Comparison of ENCODE assay signal across 22 cellular contexts in the genomic region with DNA sequence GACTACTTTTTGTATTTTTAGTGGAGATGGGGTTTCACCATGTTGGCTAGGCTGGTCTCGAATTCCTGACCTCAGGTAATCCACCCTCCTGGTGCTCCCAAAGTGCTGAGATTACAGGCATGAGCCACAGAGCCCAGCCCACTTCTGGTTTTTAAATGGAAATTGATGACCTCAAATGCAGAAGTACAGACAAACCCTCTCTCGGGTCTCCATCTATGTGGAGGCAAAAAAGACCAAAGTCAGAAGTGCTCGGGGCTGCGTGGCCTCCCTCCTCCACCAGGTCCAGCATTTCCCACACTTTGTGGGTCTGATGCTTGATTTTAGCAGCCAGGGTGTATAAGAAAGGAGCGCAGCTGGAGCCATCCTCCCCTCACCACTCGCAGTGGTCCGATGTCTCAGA.
A peak's percentile ranks its signal among the peaks of the same experiment; 100 is the strongest.
DNase-seq lines count a peak whose midpoint lies in the region; ATAC-seq, FAIRE-seq and TF ChIP-seq lines count a peak whose summit lies in the region.
"Had no signal": no experiment of that assay in that cellular context is flagged by ENCODE, and none has a peak within 500 bp of the region (broad histone marks: within the 10 kb centered on the region; RNA-seq: fewer than 3 reads in every experiment).

No MANE protein-coding gene starts in this region.

- peak overlapping the region; percentile 25 for H3K27ac Mint-ChIP-seq in stimulated activated memory B cell treated with anti-CD40 and anti-IgM and Interleukin-4, amounts not matched to agents 10 μg/mL and 1 μg/mL and 100 μg/mL, for 72 hours
- H3K27ac Mint-ChIP-seq in activated naive CD8-positive, alpha-beta T cell treated with anti-CD3 and anti-CD28 coated beads for 36 hours = no peak overlapping the region
- H3K27ac Mint-ChIP-seq: B cell; CD4-positive, alpha-beta T cell; CD8-positive, alpha-beta T cell had no signal

- no TSS peak for BruUV-seq in GM12878 (replicated peaks; lab: Mats Ljungman, UMichigan)

- H3K4me1 ChIP-seq in A549 (peaks cover 23% of the 10 kb centered on the region; the same call in 2 of the 3 replicates), GM12878 (ENCODE audit: control insufficient read depth, insufficient read depth, low read length) (no peaks in the 10 kb centered on the region), iPS-15b (ENCODE audit: control insufficient read depth, insufficient read depth, low read length) (peaks cover 3% of the 10 kb centered on the region), right cardiac atrium (ENCODE audit: control insufficient read depth, insufficient read depth, low read length) (peaks cover 1% of the 10 kb centered on the region)
- H3K4me1 ChIP-seq: Caco-2 had no signal

- in situ Hi-C loops in GM12878 (cut with MboI) = no loop called here

- H3K36me3 ChIP-seq in GM12878 (ENCODE audit: control insufficient read depth in 2 of 2, insufficient read depth in 2 of 2, low read length in 1 of 2) (no peaks in the 10 kb centered on the region), iPS-15b (ENCODE audit: control insufficient read depth, insufficient read depth, low read length) (no peaks in the 10 kb centered on the region)
- H3K36me3 ChIP-seq: BLaER1 treated with 17β-estradiol and CSF1 and Interleukin-3, amounts not matched to agents 10 nM and 100 nM had no signal

- H3K27ac ChIP-seq in A549 = peak overlapping the region; percentile 57 to 68; a peak in 5 of 6 replicates
- H3K27ac ChIP-seq in GM12878 (ENCODE audit: control insufficient read depth, insufficient read depth) = no peak overlapping the region
- no peak overlapping the region for H3K27ac ChIP-seq in right cardiac atrium (ENCODE audit: low read length)
- H3K27ac ChIP-seq: 22Rv1; BLaER1 treated with 17β-estradiol and CSF1 and Interleukin-3, amounts not matched to agents 10 nM and 100 nM; C4-2B had no signal

- intact Hi-C loops in GM12878 (cut with micrococcal nuclease; ENCODE audit: unreplicated experiment) (no loop called here), right cardiac atrium (cut with DNase I) (loop anchor here in 1 of 4 donors (10.0 kb wide), 1 partner anchor 484 kb away; no protein-coding TSS in a partner anchor)

- no peak overlapping the region for H2AFZ ChIP-seq in GM12878 (ENCODE audit: control insufficient read depth, low read depth, low read length)

- TF ChIP-seq POLR2A in A549 (IDR thresholded peaks at IDR 0.05; ENCODE audit: low read length) = no peak
- TF ChIP-seq POLR2A in GM12878 (IDR thresholded peaks at IDR 0.05; ENCODE audit: low read depth, low read length) = no peak

- CTCF ChIA-PET in A549 (lab: Yijun Ruan, JAX) (no interaction called here), GM12878 (lab: Yijun Ruan, JAX) (no interaction called here)

- 58% methylated on average over 5 of the region's 7 CpGs for WGBS in A549 (ENCODE audit: missing lambda C conversion rate)
- WGBS in GM12878 (ENCODE audit: insufficient coverage, insufficient replicate concordance, low lambda C conversion rate, missing lambda C conversion rate) = 44% methylated on average over 7 of the region's 7 CpGs
- 86% methylated on average over 7 of the region's 7 CpGs for WGBS in right cardiac atrium

- no peak overlapping the region for H3K4me3 ChIP-seq in A549
- H3K4me3 ChIP-seq in GM12878 = no peak overlapping the region
- no peak overlapping the region for H3K4me3 ChIP-seq in iPS-15b (ENCODE audit: low read depth, low read length)
- H3K4me3 ChIP-seq in right cardiac atrium (ENCODE audit: low read length) = no peak overlapping the region
- H3K4me3 ChIP-seq: BLaER1 treated with 17β-estradiol and CSF1 and Interleukin-3, amounts not matched to agents 10 nM and 100 nM had no signal

- no peak for TF ChIP-seq CTCF in A549 (IDR thresholded peaks at IDR 0.05)
- TF ChIP-seq CTCF in GM12878 (IDR thresholded peaks at IDR 0.05 in 2 of 3, conservative IDR thresholded peaks at IDR 0.05 in 1 of 3; ENCODE audit: control insufficient read depth in 2 of 3, extremely low read depth in 1 of 3, insufficient read depth in 1 of 3, low read depth in 3 of 3, low read length in 3 of 3) = no peak

- H3K36me3 Mint-ChIP-seq in stimulated activated memory B cell treated with anti-CD40 and anti-IgM and Interleukin-4, amounts not matched to agents 10 μg/mL and 1 μg/mL and 100 μg/mL, for 72 hours = no peaks in the 10 kb centered on the region
- no peaks in the 10 kb centered on the region for H3K36me3 Mint-ChIP-seq in activated naive CD8-positive, alpha-beta T cell treated with anti-CD3 and anti-CD28 coated beads for 36 hours
- H3K36me3 Mint-ChIP-seq: CD8-positive, alpha-beta T cell had no signal

- no peak for ATAC-seq in A549
- peak; percentile 23; the same call in 1 of the 3 replicates for ATAC-seq in GM12878
- peak; percentile 51 for ATAC-seq in stimulated activated memory B cell treated with anti-CD40 and anti-IgM and Interleukin-4, amounts not matched to agents 10 μg/mL and 1 μg/mL and 100 μg/mL, for 72 hours
- no peak for ATAC-seq in right cardiac atrium
- ATAC-seq: CD8-positive, alpha-beta T cell had no signal

- H3K4me2 ChIP-seq in A549 = no peak overlapping the region; the same call in 2 of the 3 replicates
- no peak overlapping the region for H3K4me2 ChIP-seq in GM12878 (ENCODE audit: control insufficient read depth, insufficient read depth)

- H3K9me3 Mint-ChIP-seq in stimulated activated memory B cell treated with anti-CD40 and anti-IgM and Interleukin-4, amounts not matched to agents 10 μg/mL and 1 μg/mL and 100 μg/mL, for 72 hours = peaks cover 4% of the 10 kb centered on the region
- peaks cover 6% of the 10 kb centered on the region for H3K9me3 Mint-ChIP-seq in activated naive CD8-positive, alpha-beta T cell treated with anti-CD3 and anti-CD28 coated beads for 36 hours

- no peak for TF ChIP-seq EP300 in A549 (IDR thresholded peaks at IDR 0.05)
- TF ChIP-seq EP300 in GM12878 (IDR thresholded peaks at IDR 0.05; ENCODE audit: borderline replicate concordance in 1 of 2, control insufficient read depth in 1 of 2, low read depth in 2 of 2, low read length in 2 of 2) = no peak

- DNase-seq in A549 (ENCODE audit: low read depth in 1 of 2, low spot score in 1 of 2) (no peak), GM12878 (ENCODE audit: low read depth, low spot score) (no peak), NAMALWA (ENCODE audit: low spot score) (no peak), right cardiac atrium (no peak)
- no peak for DNase-seq in activated naive CD8-positive, alpha-beta T cell treated with anti-CD3 and anti-CD28 coated beads for 36 hours
- no peak for DNase-seq in stimulated activated CD4-positive, alpha-beta T cell treated with anti-CD3 and anti-CD28 coated beads, Interleukin-12 subunit alpha, Interleukin-12 subunit beta, amount 100 ng/mL, for 4 hours
- DNase-seq: ACHN; Caco-2; Calu3; CD4-positive, alpha-beta T cell; CD8-positive, alpha-beta T cell; GF-D8 had no signal

- H3K27me3 ChIP-seq in GM12878 (replicated peaks in 1 of 2; ENCODE audit: control insufficient read depth in 2 of 2, insufficient read depth in 2 of 2, low read length in 1 of 2) = no peaks in the 10 kb centered on the region
- H3K27me3 ChIP-seq in iPS-15b (ENCODE audit: control insufficient read depth, insufficient read depth, low read length) = no peaks in the 10 kb centered on the region
- no peaks in the 10 kb centered on the region for H3K27me3 ChIP-seq in right cardiac atrium (ENCODE audit: control insufficient read depth, insufficient read depth)
- H3K27me3 ChIP-seq: BLaER1 treated with 17β-estradiol and CSF1 and Interleukin-3, amounts not matched to agents 10 nM and 100 nM had no signal

- RAD21 ChIA-PET in GM12878 (lab: Charles Lee; ENCODE audit: unreplicated experiment) = no interaction called here

- no peak overlapping the region for H3K4me3 Mint-ChIP-seq in stimulated activated memory B cell treated with anti-CD40 and anti-IgM and Interleukin-4, amounts not matched to agents 10 μg/mL and 1 μg/mL and 100 μg/mL, for 72 hours
- no peak overlapping the region for H3K4me3 Mint-ChIP-seq in activated naive CD8-positive, alpha-beta T cell treated with anti-CD3 and anti-CD28 coated beads for 36 hours
- H3K4me3 Mint-ChIP-seq: B cell; CD4-positive, alpha-beta T cell; CD8-positive, alpha-beta T cell had no signal

- peaks cover 9% of the 10 kb centered on the region for H3K4me1 Mint-ChIP-seq in stimulated activated memory B cell treated with anti-CD40 and anti-IgM and Interleukin-4, amounts not matched to agents 10 μg/mL and 1 μg/mL and 100 μg/mL, for 72 hours
- H3K4me1 Mint-ChIP-seq in activated naive CD8-positive, alpha-beta T cell treated with anti-CD3 and anti-CD28 coated beads for 36 hours = no peaks in the 10 kb centered on the region

- POLR2A ChIA-PET in A549 (lab: Yijun Ruan, JAX) (no interaction called here), GM12878 (lab: Charles Lee) (no interaction called here)

- SMC1A ChIA-PET in GM12878 (lab: Charles Lee; ENCODE audit: uncharacterized antibody, unreplicated experiment) = interaction anchor here (1.2 kb wide), 1 partner anchor 11 kb away, joined by 3 read pairs; no protein-coding TSS in a partner anchor

- H3K79me2 ChIP-seq in GM12878 (ENCODE audit: control insufficient read depth, insufficient read depth, low read length) = no peaks in the 10 kb centered on the region

- TF ChIP-seq RAD21 in A549 (conservative IDR thresholded peaks at IDR 0.05 in 1 of 2, IDR thresholded peaks at IDR 0.05 in 1 of 2) (no peak), GM12878 (IDR thresholded peaks at IDR 0.05; ENCODE audit: insufficient read depth, low read depth, low read length) (no peak)

- no peak for FAIRE-seq in A549 (lab: Jason Lieb, UNC)
- FAIRE-seq in GM12878 (lab: Jason Lieb, UNC) = no peak
- FAIRE-seq: D721Med, G401.6, GM12892, GM18507 had no signal

- no peaks in the 10 kb centered on the region for H4K20me1 ChIP-seq in GM12878 (ENCODE audit: control insufficient read depth, insufficient read depth)
- H4K20me1 ChIP-seq: BLaER1 treated with 17β-estradiol and CSF1 and Interleukin-3, amounts not matched to agents 10 nM and 100 nM had no signal

- H3K9ac ChIP-seq in GM12878 (ENCODE audit: control insufficient read depth, insufficient read depth, low read length) (no peak overlapping the region), iPS-15b (ENCODE audit: low read depth, low read length) (peak overlapping the region; percentile 47)
- H3K9ac ChIP-seq: BLaER1 treated with 17β-estradiol and CSF1 and Interleukin-3, amounts not matched to agents 10 nM and 100 nM had no signal

- H3K27me3 Mint-ChIP-seq in stimulated activated memory B cell treated with anti-CD40 and anti-IgM and Interleukin-4, amounts not matched to agents 10 μg/mL and 1 μg/mL and 100 μg/mL, for 72 hours = no peaks in the 10 kb centered on the region
- no peaks in the 10 kb centered on the region for H3K27me3 Mint-ChIP-seq in activated naive CD8-positive, alpha-beta T cell treated with anti-CD3 and anti-CD28 coated beads for 36 hours
- H3K27me3 Mint-ChIP-seq: B cell; CD4-positive, alpha-beta T cell had no signal

- H3K9me3 ChIP-seq in A549 (no peaks in the 10 kb centered on the region), GM12878 (replicated peaks; ENCODE audit: control insufficient read depth, insufficient read depth, low read length) (no peaks in the 10 kb centered on the region), iPS-15b (ENCODE audit: control insufficient read depth, insufficient read depth, low read length) (no peaks in the 10 kb centered on the region), right cardiac atrium (ENCODE audit: control insufficient read depth, low read length) (no peaks in the 10 kb centered on the region)
- H3K9me3 ChIP-seq: Caco-2 had no signal

TF ChIP-seq in A549, 52 proteins besides CTCF, POLR2A, EP300 and RAD21 (continues in another document):
- no peak for TF ChIP-seq TFCP2L1 (CRISPR knock-in tag; IDR thresholded peaks at IDR 0.05)

Comparison
In these comparisons a context has a peak if more than half of its experiments do, and no peak if none do; other contexts are left out.
1. ATAC-seq: peak in GM12878 (single experiment) and stimulated activated memory B cell treated with anti-CD40 and anti-IgM and Interleukin-4, amounts not matched to agents 10 μg/mL and 1 μg/mL and 100 μg/mL, for 72 hours (single experiment); none in A549 (0 of 2) and right cardiac atrium (0 of 2).
2. H3K27ac ChIP-seq: peak in A549 (2 of 2); none in GM12878 (single experiment) and right cardiac atrium (single experiment).